8 cellular contexts compared by ENCODE assay signal in genomic region chr3:105867690-105868449, GRCh38. TPM values are rescaled to one million over a fixed set of nuclear protein-coding genes. Genes with fewer than 3 reads are reported as not detected.
DNase-seq lines count a peak whose midpoint lies in the region; ATAC-seq and TF ChIP-seq lines count a peak whose summit lies in the region.

No MANE protein-coding gene starts in this region.

- H3K9ac ChIP-seq in endocrine pancreas (ENCODE audit: control insufficient read depth, insufficient read depth, low read length): peak overlapping the region; percentile 85

- intact Hi-C loops in activated CD4-positive, alpha-beta T cell treated with anti-CD3 and anti-CD28 coated beads for 36 hours (cut with DNase I, micrococcal nuclease): loop anchor here (2.0 to 5.0 kb wide), 18 partner anchors 31 to 739 kb away; partner anchors contain the start of gene ALCAM (in 1 of the 2)

- H3K36me3 ChIP-seq in endocrine pancreas (ENCODE audit: control insufficient read depth, insufficient read depth, low read length): no peaks in the 10 kb centered on the region

- H3K4me1 ChIP-seq in endocrine pancreas (ENCODE audit: control insufficient read depth, insufficient read depth, low read length): peaks cover 30% of the 10 kb centered on the region

- H3K4me3 ChIP-seq in endocrine pancreas (ENCODE audit: control insufficient read depth, insufficient read depth, low read length): peak overlapping the region; percentile 81

- no peak for ATAC-seq in activated CD4-positive, alpha-beta T cell treated with anti-CD3 and anti-CD28 coated beads for 36 hours
- no peak for ATAC-seq in HG03342 (IDR thresholded peaks at IDR 0.05; ENCODE audit: unreplicated experiment)

- H3K4me1 Mint-ChIP-seq in activated CD4-positive, alpha-beta T cell treated with anti-CD3 and anti-CD28 coated beads for 36 hours: peaks cover 40% of the 10 kb centered on the region
- H3K4me1 Mint-ChIP-seq in neural crest cell: peaks cover 47% of the 10 kb centered on the region

- CTCF ChIA-PET in activated CD4-positive, alpha-beta T cell treated with anti-CD3 and anti-CD28 coated beads for 36 hours (lab: Charles Lee): interaction anchor here (0.6 to 1.8 kb wide), 6 partner anchors 20 to 184 kb away, joined by 3 to 8 read pairs (median 3); no protein-coding TSS in a partner anchor

- POLR2A ChIA-PET in activated CD4-positive, alpha-beta T cell treated with anti-CD3 and anti-CD28 coated beads for 36 hours (lab: Charles Lee): interaction anchor here (0.5 to 2.8 kb wide), 11 partner anchors 10 to 500 kb away, joined by 3 to 9 read pairs (median 4); partner anchors contain the start of gene ALCAM

- H3K27ac Mint-ChIP-seq in activated CD4-positive, alpha-beta T cell treated with anti-CD3 and anti-CD28 coated beads for 36 hours: peak overlapping the region; percentile 100
- peak overlapping the region; percentile 88 for H3K27ac Mint-ChIP-seq in neural crest cell (ENCODE audit: unreplicated experiment)

- no peaks in the 10 kb centered on the region for H3K9me3 ChIP-seq in endocrine pancreas (ENCODE audit: control insufficient read depth, low read length)

- no peaks in the 10 kb centered on the region for H3K27me3 Mint-ChIP-seq in activated CD4-positive, alpha-beta T cell treated with anti-CD3 and anti-CD28 coated beads for 36 hours
- no peaks in the 10 kb centered on the region for H3K27me3 Mint-ChIP-seq in neural crest cell (ENCODE audit: low read depth)

- TF ChIP-seq CTCF in neural crest cell (conservative IDR thresholded peaks at IDR 0.05): no peak

- H3K9me3 Mint-ChIP-seq in activated CD4-positive, alpha-beta T cell treated with anti-CD3 and anti-CD28 coated beads for 36 hours (ENCODE audit: low read depth): no peaks in the 10 kb centered on the region
- no peaks in the 10 kb centered on the region for H3K9me3 Mint-ChIP-seq in neural crest cell

- peak overlapping the region; percentile 100 for H3K4me3 Mint-ChIP-seq in activated CD4-positive, alpha-beta T cell treated with anti-CD3 and anti-CD28 coated beads for 36 hours
- H3K4me3 Mint-ChIP-seq in neural crest cell: peak overlapping the region; percentile 99

- peaks cover 45% of the 10 kb centered on the region for H3K36me3 Mint-ChIP-seq in activated CD4-positive, alpha-beta T cell treated with anti-CD3 and anti-CD28 coated beads for 36 hours (ENCODE audit: low read depth)
- H3K36me3 Mint-ChIP-seq in neural crest cell (ENCODE audit: low read depth): peaks cover 6% of the 10 kb centered on the region

- peak; percentile 26 for DNase-seq in activated CD4-positive, alpha-beta T cell treated with anti-CD3 and anti-CD28 coated beads for 36 hours
- DNase-seq in activated CD4-positive, alpha-beta T cell treated with anti-CD3 and anti-CD28 coated beads, Interleukin-2, amount 50 U/mL, for 48 hours: no peak
- DNase-seq in RPMI8226: peak; percentile 20
- no peak for DNase-seq in neural crest cell (ENCODE audit: low read depth, low spot score)
- DNase-seq in SIG-M5 treated with dmso at 0.1 percent for 504 hours (lab: John Stamatoyannopoulos, UW; ENCODE audit: unreplicated experiment): no peak
- DNase-seq in activated gamma-delta T cell (lab: John Stamatoyannopoulos, UW): no peak

- H3K27me3 ChIP-seq in endocrine pancreas (ENCODE audit: control insufficient read depth, insufficient read depth, low read length): no peaks in the 10 kb centered on the region

RNA-seq across cellular contexts. Expression of gene CBLB, which starts 0.9 kb away (rescaled TPM):
- 100 to 1,000 TPM; 112 to 163 TPM for total RNA-seq in activated CD4-positive, alpha-beta T cell treated with anti-CD3 and anti-CD28 coated beads for 36 hours
- total RNA-seq in neural crest cell: 29.4 and 32.3 TPM in 2 replicates

Comparison
In these comparisons a context has a peak if more than half of its experiments do, and no peak if none do; other contexts are left out.
1. DNase-seq: peak in activated CD4-positive, alpha-beta T cell treated with anti-CD3 and anti-CD28 coated beads for 36 hours (single experiment) and RPMI8226 (single experiment); none in activated CD4-positive, alpha-beta T cell treated with anti-CD3 and anti-CD28 coated beads, Interleukin-2, amount 50 U/mL, for 48 hours (0 of 2), neural crest cell (single experiment), SIG-M5 treated with dmso at 0.1 percent for 504 hours (single experiment) and activated gamma-delta T cell (single experiment).